In genomic region chr9:111483419-111483861, GRCh38 we compare ENCODE assay signal across 8 cellular contexts. TPM values are rescaled to one million over a fixed set of nuclear protein-coding genes. Genes with fewer than 3 reads are reported as not detected.
DNase-seq lines count a peak whose midpoint lies in the region; ATAC-seq and TF ChIP-seq lines count a peak whose summit lies in the region.

No MANE protein-coding gene starts in this region.

- 0 out of 2 replicates have a peak, but pooled peaks cover 3% of the 10 kb centered on the region for H3K9me3 Mint-ChIP-seq in WTC11
- no peaks in the 10 kb centered on the region for H3K9me3 Mint-ChIP-seq in naive thymus-derived CD8-positive, alpha-beta T cell

- H3K27me3 Mint-ChIP-seq in WTC11 (ENCODE audit: low read depth) = no peaks in the 10 kb centered on the region
- H3K27me3 Mint-ChIP-seq in naive thymus-derived CD8-positive, alpha-beta T cell = peaks cover 0 to 5% (median 0%) of the 10 kb centered on the region in 5 donors

- no peak overlapping the region for H3K27ac Mint-ChIP-seq in WTC11
- no peak overlapping the region for H3K27ac Mint-ChIP-seq in naive thymus-derived CD8-positive, alpha-beta T cell

- POLR2A ChIA-PET in WTC11 (lab: Charles Lee) = interaction anchor here (1.0 to 1.5 kb wide), 3 partner anchors 33 to 46 kb away, joined by 3 to 7 read pairs (median 3); partner anchors contain the start of gene ZNF483
- POLR2A ChIA-PET in naive thymus-derived CD8-positive, alpha-beta T cell (lab: Charles Lee) = interaction anchor here (0.8 to 1.8 kb wide), 5 partner anchors 17 to 850 kb away, joined by 3 to 6 read pairs (median 4); partner anchors contain the start of genes DNAJC25, PTBP3 and ZNF483

- CTCF ChIA-PET in WTC11 (lab: Charles Lee) = interaction anchor here (0.6 kb wide), 1 partner anchor 131 kb away, joined by 4 read pairs; no protein-coding TSS in a partner anchor

- H3K4me1 Mint-ChIP-seq in WTC11 = peaks cover 34% of the 10 kb centered on the region
- H3K4me1 Mint-ChIP-seq in naive thymus-derived CD8-positive, alpha-beta T cell = peaks cover 22 to 35% (median 29%) of the 10 kb centered on the region in 4 donors

- TF ChIP-seq CTCF in WTC11 (IDR thresholded peaks at IDR 0.05) = no peak

- peak overlapping the region; percentile 58 for H3K27ac ChIP-seq in substantia nigra (ENCODE audit: low read depth, low read length, poor library complexity, severe bottlenecking)

- H3K36me3 Mint-ChIP-seq in WTC11 = no peaks in the 10 kb centered on the region
- no peaks in the 10 kb centered on the region for H3K36me3 Mint-ChIP-seq in naive thymus-derived CD8-positive, alpha-beta T cell

- DNase-seq in ELR (ENCODE audit: low read depth) (peak; percentile 68), WTC11 (ENCODE audit: low spot score) (no peak), substantia nigra (lab: John Stamatoyannopoulos, UW) (peak in 39 of 49 donors; percentile 20 to 75 (median 47)), ureter (ENCODE audit: low spot score) (no peak)
- DNase-seq in effector CD8-positive, alpha-beta T cell (lab: John Stamatoyannopoulos, UW) = peak; percentile 22
- peak in 8 of 10 donors; percentile 28 to 74 (median 44) for DNase-seq in naive thymus-derived CD8-positive, alpha-beta T cell

- H3K4me3 Mint-ChIP-seq in WTC11 = no peak overlapping the region
- peak overlapping the region in 4 of 10 donors; percentile 52 to 85 (median 58) for H3K4me3 Mint-ChIP-seq in naive thymus-derived CD8-positive, alpha-beta T cell

- peak; percentile 39 for ATAC-seq in GM19463 (IDR thresholded peaks at IDR 0.05; ENCODE audit: unreplicated experiment)
- peak; percentile 22 for ATAC-seq in HG03558 (IDR thresholded peaks at IDR 0.05; ENCODE audit: extremely low read depth, unreplicated experiment)
- peak; percentile 8 for ATAC-seq in WTC11
- peak; percentile 47 to 55 for ATAC-seq in naive thymus-derived CD8-positive, alpha-beta T cell

TF ChIP-seq in WTC11, 78 proteins besides CTCF, POLR2A, EP300 and RAD21:
- TF ChIP-seq KAT7 (CRISPR knock-in tag; IDR thresholded peaks at IDR 0.05; ENCODE audit: borderline replicate concordance) (peak; percentile 10; the same call in 1 of the 2 replicates), CREM (CRISPR knock-in tag; IDR thresholded peaks at IDR 0.05) (0 out of 2 replicates have a peak, but pooled peaks have one; percentile 0), FOXP1 (CRISPR knock-in tag; IDR thresholded peaks at IDR 0.05; ENCODE audit: borderline replicate concordance) (0 out of 2 replicates have a peak, but pooled peaks have one; percentile 8), ELF4 (CRISPR knock-in tag; IDR thresholded peaks at IDR 0.05; ENCODE audit: low read depth) (no peak)
- TF ChIP-seq, protein P1, sequence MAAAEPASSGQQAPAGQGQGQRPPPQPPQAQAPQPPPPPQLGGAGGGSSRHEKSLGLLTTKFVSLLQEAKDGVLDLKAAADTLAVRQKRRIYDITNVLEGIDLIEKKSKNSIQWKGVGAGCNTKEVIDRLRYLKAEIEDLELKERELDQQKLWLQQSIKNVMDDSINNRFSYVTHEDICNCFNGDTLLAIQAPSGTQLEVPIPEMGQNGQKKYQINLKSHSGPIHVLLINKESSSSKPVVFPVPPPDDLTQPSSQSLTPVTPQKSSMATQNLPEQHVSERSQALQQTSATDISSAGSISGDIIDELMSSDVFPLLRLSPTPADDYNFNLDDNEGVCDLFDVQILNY (CRISPR knock-in tag; IDR thresholded peaks at IDR 0.05) = peak; percentile 11; the same call in 1 of the 2 replicates
TF ChIP-seq in WTC11: peak in this region for 4.

RNA-seq across cellular contexts. Expression of gene ECPAS, which starts 0.7 kb away (rescaled TPM):
- total RNA-seq in WTC11 (2021) (97.5 to 122 TPM (median 103 TPM) in 3 replicates), ureter (125 TPM)
- total RNA-seq in naive thymus-derived CD8-positive, alpha-beta T cell = 10 to 100 TPM; 72.2 to 72.5 TPM
- 10 to 100 TPM in 2 of 3 donors, 1 to 10 TPM in 1; 9.7 to 12.9 (median 10.7) TPM for polyA plus RNA-seq in naive thymus-derived CD8-positive, alpha-beta T cell

RNA-seq across cellular contexts. Expression of gene ZNF483, which starts 41.5 kb away (rescaled TPM):
- total RNA-seq in WTC11 (2021) (65.9 to 77.4 TPM (median 68.7 TPM) in 3 replicates), ureter (19.1 TPM)
- total RNA-seq in naive thymus-derived CD8-positive, alpha-beta T cell = 10 to 100 TPM; 18.5 to 19.4 TPM
- polyA plus RNA-seq in naive thymus-derived CD8-positive, alpha-beta T cell = 1 to 10 TPM; 2.0 to 8.5 (median 7.9) TPM

Comparison
In these comparisons a context has a peak if more than half of its experiments do, and no peak if none do; other contexts are left out.
1. DNase-seq: peak in ELR (single experiment), effector CD8-positive, alpha-beta T cell (single experiment), naive thymus-derived CD8-positive, alpha-beta T cell (8 of 10) and substantia nigra (39 of 49); none in WTC11 (single experiment) and ureter (single experiment).
2. Peak in every context shown above with its lines, with median percentiles within 50 percentile points of each other: ATAC-seq.